Comparison of ENCODE assay signal across 17 cellular contexts in the genomic region with DNA sequence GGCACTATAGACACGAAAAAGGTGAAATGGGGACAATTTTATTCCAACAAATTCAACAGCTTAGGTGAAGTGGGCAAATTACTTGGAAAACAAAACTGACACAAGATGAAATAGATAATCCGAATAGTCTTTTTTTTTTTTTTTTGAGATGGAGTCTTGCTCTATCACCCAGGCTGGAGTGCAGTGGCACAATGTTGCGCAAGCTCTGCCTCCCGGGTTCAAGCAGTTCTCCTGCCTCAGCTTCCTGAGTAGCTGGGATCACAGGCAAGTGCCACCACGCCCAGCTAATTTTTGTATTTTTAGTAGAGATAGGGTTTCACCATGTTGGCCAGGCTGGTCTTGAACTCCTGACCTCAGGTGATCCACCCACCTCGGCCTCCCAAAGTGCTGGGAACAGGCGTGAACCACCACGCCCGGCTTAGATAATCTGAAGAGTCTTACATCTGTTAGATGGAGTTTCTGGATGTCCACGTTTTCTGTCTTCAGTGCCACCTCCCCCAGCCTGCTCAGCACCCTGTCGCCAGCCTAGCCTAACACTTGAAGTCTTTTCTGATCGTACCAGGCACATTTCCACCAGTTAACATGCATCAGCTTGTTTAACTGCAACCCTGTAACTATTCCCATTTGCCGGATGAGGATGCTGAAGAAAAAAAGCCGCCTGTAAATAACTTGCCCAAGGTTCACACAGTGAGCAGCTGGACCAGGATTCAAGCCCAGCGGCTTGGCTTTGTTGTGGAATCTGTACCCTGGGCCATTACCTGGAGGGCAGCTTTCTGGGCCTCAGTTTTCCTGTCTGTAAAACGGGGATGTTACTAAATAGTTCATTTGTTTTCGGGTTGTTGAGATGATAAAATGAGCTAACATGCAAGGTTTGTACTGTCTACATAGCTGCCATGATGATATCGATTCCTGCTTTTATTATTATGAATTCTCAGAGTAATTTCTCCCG. TPM values are rescaled to one million over a fixed set of nuclear protein-coding genes. Genes with fewer than 3 reads are reported as not detected.
DNase-seq lines count a peak whose midpoint lies in the region; ATAC-seq, FAIRE-seq and TF ChIP-seq lines count a peak whose summit lies in the region.
"Had no signal": no experiment of that assay in that cellular context is flagged by ENCODE, and none has a peak within 500 bp of the region (broad histone marks: within the 10 kb centered on the region; RNA-seq: fewer than 3 reads in every experiment).

No MANE protein-coding gene starts in this region.

- no peak for TF ChIP-seq CTCF in body of pancreas (IDR thresholded peaks at IDR 0.05)

- H3K27ac ChIP-seq in BLaER1 treated with 17β-estradiol and CSF1 and Interleukin-3, amounts not matched to agents 10 nM and 100 nM, result peak overlapping the region in 2 of 11 experiments; percentile 6 to 32; a peak in 2 of 22 replicates
- H3K27ac ChIP-seq in body of pancreas (peak overlapping the region; percentile 91 to 93 (median 92)), small intestine (ENCODE audit: low read depth in 1 of 2, low read length in 1 of 2) (no peak overlapping the region)
- H3K27ac ChIP-seq: SJCRH30 had no signal

- 0 out of 20 replicates have a peak overlapping the region, but pooled peaks of 1 of the 10 experiments have one; percentile 7 for H3K4me3 ChIP-seq in BLaER1 treated with 17β-estradiol and CSF1 and Interleukin-3, amounts not matched to agents 10 nM and 100 nM
- H3K4me3 ChIP-seq in body of pancreas (no peak overlapping the region), small intestine (ENCODE audit: low read depth in 1 of 2, low read length in 2 of 2) (no peak overlapping the region)
- H3K4me3 ChIP-seq: SJCRH30 had no signal

- no peak for ATAC-seq in body of pancreas

- H4K20me1 ChIP-seq in BLaER1 treated with 17β-estradiol and CSF1 and Interleukin-3, amounts not matched to agents 10 nM and 100 nM, result peaks cover 35 to 91% (median 78%) of the 10 kb centered on the region in 11 experiments

- FAIRE-seq in small intestine (lab: Jason Lieb, UNC), result no peak
- FAIRE-seq: GM12891 had no signal

- H3K36me3 ChIP-seq in BLaER1 treated with 17β-estradiol and CSF1 and Interleukin-3, amounts not matched to agents 10 nM and 100 nM, result peaks cover 0 to 62% (median 36%) of the 10 kb centered on the region in 11 experiments; a peak in 18 of 22 replicates
- H3K36me3 ChIP-seq in body of pancreas (replicated peaks in 1 of 2; ENCODE audit: insufficient read depth in 1 of 2, low read depth in 2 of 2) (no peaks in the 10 kb centered on the region), small intestine (ENCODE audit: control insufficient read depth in 2 of 2, insufficient read depth in 2 of 2, low read length in 2 of 2) (peaks cover 0 to 6% of the 10 kb centered on the region in 2 donors)
- H3K36me3 ChIP-seq: SJCRH30 had no signal

- intact Hi-C loops in body of pancreas (cut with DNase I), result no loop called here

- no peaks in the 10 kb centered on the region for H3K27me3 ChIP-seq in BLaER1 treated with 17β-estradiol and CSF1 and Interleukin-3, amounts not matched to agents 10 nM and 100 nM
- H3K27me3 ChIP-seq in body of pancreas (no peaks in the 10 kb centered on the region), small intestine (ENCODE audit: control insufficient read depth in 2 of 2, insufficient read depth in 2 of 2, low read length in 2 of 2) (no peaks in the 10 kb centered on the region)
- H3K27me3 ChIP-seq: SJCRH30 had no signal

- peaks cover 23 to 83% (median 76%) of the 10 kb centered on the region in 10 experiments for H3K4me1 ChIP-seq in BLaER1 treated with 17β-estradiol and CSF1 and Interleukin-3, amounts not matched to agents 10 nM and 100 nM
- H3K4me1 ChIP-seq in body of pancreas (peaks cover 95% of the 10 kb centered on the region), small intestine (ENCODE audit: control insufficient read depth in 2 of 2, insufficient read depth in 1 of 2, low read depth in 1 of 2, low read length in 1 of 2) (no peaks in the 10 kb centered on the region)
- H3K4me1 ChIP-seq: SJCRH30 had no signal

- WGBS in body of pancreas, 2 donors, result 69 to 79% methylated on average over 18 to 19 of the region's 19 CpGs
- WGBS in small intestine, 3 donors, result 80 to 88% (median 88%) methylated on average over 19 of the region's 19 CpGs

- H3K9me3 ChIP-seq in BLaER1 treated with 17β-estradiol and CSF1 and Interleukin-3, amounts not matched to agents 10 nM and 100 nM (replicated peaks in 1 of 11), result peaks cover 13 to 32% (median 26%) of the 10 kb centered on the region in 11 experiments; a peak in 21 of 22 replicates
- H3K9me3 ChIP-seq in body of pancreas (no peaks in the 10 kb centered on the region), small intestine (ENCODE audit: control insufficient read depth, low read depth) (no peaks in the 10 kb centered on the region)
- H3K9me3 ChIP-seq: SJCRH30 had no signal

- DNase-seq in HUDEP-2 (lab: John Stamatoyannopoulos, UW; ENCODE audit: unreplicated experiment in 76 of 76), result peak in 49 of 76 experiments; percentile 9 to 68 (median 31)
- no peak for DNase-seq in body of pancreas
- DNase-seq in small intestine, result peak; percentile 8
- DNase-seq in DMS153 treated with DMSO at 0.1 percent for 48 hours (lab: John Stamatoyannopoulos, UW; ENCODE audit: unreplicated experiment), result no peak
- DNase-seq in stimulated activated CD4-positive, alpha-beta T cell treated with anti-CD3 and anti-CD28 coated beads, Interleukin-4, amount 100 ng/mL, for 24 hours, result no peak
- DNase-seq in NCI-H2029 (lab: John Stamatoyannopoulos, UW), result no peak
- DNase-seq: C1 segment of cervical spinal cord, COR-L47, DMS79, H7, KBM-7, NCI-H2029 treated with DMSO at 0.1 percent for 48 hours, NCI-H524, RPMI8226, SJCRH30 had no signal

- H3K4me2 ChIP-seq in BLaER1 treated with 17β-estradiol and CSF1 and Interleukin-3, amounts not matched to agents 10 nM and 100 nM, result peak overlapping the region in 9 of 11 experiments; percentile 37 to 78 (median 61); a peak in 18 of 22 replicates

- no peak for TF ChIP-seq POLR2A in body of pancreas (IDR thresholded peaks at IDR 0.05)

- H3K9ac ChIP-seq in BLaER1 treated with 17β-estradiol and CSF1 and Interleukin-3, amounts not matched to agents 10 nM and 100 nM, result peak overlapping the region in 1 of 11 experiments; percentile 44; a peak in 1 of 22 replicates

RNA-seq across cellular contexts. Expression of a gene that starts 26.4 kb away (rescaled TPM):
- 10 to 100 TPM; 29.8 to 50.1 TPM for total RNA-seq in body of pancreas
- polyA plus RNA-seq in small intestine, result 10 to 100 TPM; 24.3 to 37.6 (median 27.5) TPM

Comparison
In these comparisons a context has a peak if more than half of its experiments do, and no peak if none do; other contexts are left out.
1. H3K27ac ChIP-seq: peak in body of pancreas (4 of 4); none in small intestine (0 of 2).
2. DNase-seq: peak in HUDEP-2 (49 of 76) and small intestine (single experiment); none in body of pancreas (0 of 4), DMS153 treated with DMSO at 0.1 percent for 48 hours (single experiment), stimulated activated CD4-positive, alpha-beta T cell treated with anti-CD3 and anti-CD28 coated beads, Interleukin-4, amount 100 ng/mL, for 24 hours (single experiment) and NCI-H2029 (single experiment).